ENCODE assay signal across 9 cellular contexts in genomic region chr1:216601427-216601751, GRCh38.
DNase-seq lines count a peak whose midpoint lies in the region; ATAC-seq and TF ChIP-seq lines count a peak whose summit lies in the region.
"Had no signal": no experiment of that assay in that cellular context is flagged by ENCODE, and none has a peak within 500 bp of the region (broad histone marks: within the 10 kb centered on the region; RNA-seq: fewer than 3 reads in every experiment).

No MANE protein-coding gene starts in this region.

- H3K27ac ChIP-seq in HUES64 (ENCODE audit: low read depth, low read length), result no peak overlapping the region

- peaks cover 1 to 28% (median 21%) of the 10 kb centered on the region in 3 donors for H3K27me3 Mint-ChIP-seq in CD14-positive monocyte (ENCODE audit: low read depth in 3 of 3)

- H3K36me3 ChIP-seq in HUES64 (ENCODE audit: insufficient read depth, low read length) (no peaks in the 10 kb centered on the region), neuron (ENCODE audit: insufficient read depth, low read length) (no peaks in the 10 kb centered on the region)

- ATAC-seq in GM19397 (IDR thresholded peaks at IDR 0.05; ENCODE audit: unreplicated experiment), result no peak

- H3K4me1 ChIP-seq in HUES64 (ENCODE audit: insufficient read depth, low read length) (peaks cover 39% of the 10 kb centered on the region), neuron (ENCODE audit: insufficient read depth, low read length) (peaks cover 8% of the 10 kb centered on the region)

- peak overlapping the region; percentile 72 to 92 for H3K4me3 Mint-ChIP-seq in CD14-positive monocyte

- no peak for TF ChIP-seq CTCF in CD14-positive monocyte (IDR thresholded peaks at IDR 0.05)
- no peak for TF ChIP-seq CTCF in epithelial cell of esophagus (IDR thresholded peaks at IDR 0.05; ENCODE audit: insufficient read depth, low read depth, low read length, missing control alignments)

- peak overlapping the region; percentile 85 for H2AFZ ChIP-seq in neuron (ENCODE audit: low read depth, low read length)

- H3K9me3 ChIP-seq in HUES64 (ENCODE audit: insufficient read depth, low read depth, low read length), result no peaks in the 10 kb centered on the region
- H3K9me3 ChIP-seq in neuron (ENCODE audit: low read length), result no peaks in the 10 kb centered on the region

- peaks cover 8% of the 10 kb centered on the region for H3K4me1 Mint-ChIP-seq in CD14-positive monocyte

- peaks cover 0 to 3% (median 0%) of the 10 kb centered on the region in 7 donors for H3K9me3 Mint-ChIP-seq in CD14-positive monocyte

- H3K36me3 Mint-ChIP-seq in CD14-positive monocyte, result no peaks in the 10 kb centered on the region

- peak overlapping the region; percentile 68 for H3K4me3 ChIP-seq in HUES64 (ENCODE audit: low read length)
- peak overlapping the region; percentile 65 for H3K4me3 ChIP-seq in epithelial cell of esophagus (ENCODE audit: low read length)
- H3K4me3 ChIP-seq in neuron (ENCODE audit: low read length), result peak overlapping the region; percentile 87

- H3K27me3 ChIP-seq in HUES64 (ENCODE audit: insufficient read depth, low read length) (peaks cover 13% of the 10 kb centered on the region), neuron (ENCODE audit: insufficient read depth, low read length) (no peaks in the 10 kb centered on the region)

- no peak overlapping the region for H3K27ac Mint-ChIP-seq in CD14-positive monocyte

- WGBS in HUES64, result 36% methylated on average over 7 of the region's 7 CpGs

- no peak for DNase-seq in CD14-positive monocyte (ENCODE audit: low spot score)
- DNase-seq in epithelial cell of esophagus (ENCODE audit: low read depth), result no peak
- no peak for DNase-seq in SKM-1 treated with dmso at 0.1 percent for 144 hours (lab: John Stamatoyannopoulos, UW; ENCODE audit: unreplicated experiment)
- DNase-seq in NCI-H1694 (lab: John Stamatoyannopoulos, UW), result no peak
- DNase-seq in ecto neural progenitor cell (ENCODE audit: low spot score), result no peak
- DNase-seq: stimulated activated CD4-positive, alpha-beta T cell treated with anti-CD3 and anti-CD28 coated beads, Interleukin-4, amount 100 ng/mL, for 24 hours had no signal

- H3K9ac ChIP-seq in HUES64 (ENCODE audit: low read depth, low read length), result peak overlapping the region; percentile 75; the same call in 1 of the 2 replicates

- intact Hi-C loops in CD14-positive monocyte (cut with micrococcal nuclease), result no loop called here
